ENCODE assay signal across 1 cellular context in the genomic region with DNA sequence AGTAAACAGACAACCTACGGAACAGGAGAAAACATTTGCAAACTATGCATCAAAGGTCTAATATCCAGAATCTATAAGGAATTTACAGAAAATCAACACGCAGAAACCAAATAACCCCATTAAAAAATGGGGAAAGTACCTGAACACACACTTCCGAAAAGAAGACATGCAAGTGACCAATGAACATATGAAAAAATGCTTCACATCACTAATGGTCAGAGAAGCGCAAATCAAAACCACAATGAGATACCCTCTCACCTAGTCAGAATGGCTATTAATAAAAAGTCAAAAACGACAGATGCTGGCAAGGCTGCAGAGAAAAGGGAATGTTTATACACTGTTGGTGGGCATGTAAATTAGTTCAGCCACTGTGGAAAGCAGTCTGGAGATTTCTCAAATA.
TF ChIP-seq lines count a peak whose summit lies in the region.

No MANE protein-coding gene starts in this region.

TF ChIP-seq in GM12878, 131 proteins besides CTCF, POLR2A, EP300 and RAD21:
- TF ChIP-seq RBBP5 (conservative IDR thresholded peaks at IDR 0.05): no peak
- peak; percentile 73 for TF ChIP-seq MTA2 (IDR thresholded peaks at IDR 0.05; ENCODE audit: low read depth)
- TF ChIP-seq KLF5 (IDR thresholded peaks at IDR 0.05; ENCODE audit: partially characterized antibody): no peak
- 0 out of 2 replicates have a peak, but pooled peaks have one; percentile 30 for TF ChIP-seq BCL11A (IDR thresholded peaks at IDR 0.05; ENCODE audit: low read depth, low read length)
- TF ChIP-seq ATF7 (IDR thresholded peaks at IDR 0.05; ENCODE audit: low read depth): peak; percentile 40; the same call in 1 of the 2 replicates
- TF ChIP-seq BRCA1 (IDR thresholded peaks at IDR 0.05; ENCODE audit: low read depth, low read length): no peak
- TF ChIP-seq LARP7 (IDR thresholded peaks at IDR 0.05): no peak
- no peak for TF ChIP-seq RCOR1 (conservative IDR thresholded peaks at IDR 0.05; ENCODE audit: low read depth, low read length)
- no peak for TF ChIP-seq WRNIP1 (IDR thresholded peaks at IDR 0.05; ENCODE audit: borderline replicate concordance, low read depth, low read length)
- no peak for TF ChIP-seq ZSCAN29 (IDR thresholded peaks at IDR 0.05)
- TF ChIP-seq RUNX3 (IDR thresholded peaks at IDR 0.05; ENCODE audit: low read length): peak; percentile 68
- no peak for TF ChIP-seq SMC3 (IDR thresholded peaks at IDR 0.05; ENCODE audit: borderline replicate concordance, low read length)
- no peak for TF ChIP-seq MTA3 (IDR thresholded peaks at IDR 0.05; ENCODE audit: borderline replicate concordance, low read length)
- TF ChIP-seq SIN3A (IDR thresholded peaks at IDR 0.05; ENCODE audit: low read depth, low read length): no peak
- TF ChIP-seq SUZ12 (IDR thresholded peaks at IDR 0.05; ENCODE audit: unreplicated experiment): no peak
- no peak for TF ChIP-seq GATAD2B (conservative IDR thresholded peaks at IDR 0.05; ENCODE audit: low read depth)
- TF ChIP-seq NFIC (IDR thresholded peaks at IDR 0.05; ENCODE audit: low read depth, low read length): peak; percentile 27; the same call in 1 of the 2 replicates
- TF ChIP-seq NR2C2 (IDR thresholded peaks at IDR 0.05; ENCODE audit: borderline replicate concordance, control insufficient read depth, insufficient read length, low read depth): no peak
- no peak for TF ChIP-seq CHD1 (IDR thresholded peaks at IDR 0.05; ENCODE audit: low read depth, low read length)
- no peak for TF ChIP-seq SIX5 (IDR thresholded peaks at IDR 0.05; ENCODE audit: low read depth, low read length, severe bottlenecking)
- 0 out of 2 replicates have a peak, but pooled peaks have one; percentile 25 for TF ChIP-seq IKZF1 (conservative IDR thresholded peaks at IDR 0.05)
- TF ChIP-seq BCL3 (IDR thresholded peaks at IDR 0.05; ENCODE audit: borderline replicate concordance, insufficient read depth, low read depth, low read length, poor library complexity, severe bottlenecking): no peak
- TF ChIP-seq, protein P1, sequence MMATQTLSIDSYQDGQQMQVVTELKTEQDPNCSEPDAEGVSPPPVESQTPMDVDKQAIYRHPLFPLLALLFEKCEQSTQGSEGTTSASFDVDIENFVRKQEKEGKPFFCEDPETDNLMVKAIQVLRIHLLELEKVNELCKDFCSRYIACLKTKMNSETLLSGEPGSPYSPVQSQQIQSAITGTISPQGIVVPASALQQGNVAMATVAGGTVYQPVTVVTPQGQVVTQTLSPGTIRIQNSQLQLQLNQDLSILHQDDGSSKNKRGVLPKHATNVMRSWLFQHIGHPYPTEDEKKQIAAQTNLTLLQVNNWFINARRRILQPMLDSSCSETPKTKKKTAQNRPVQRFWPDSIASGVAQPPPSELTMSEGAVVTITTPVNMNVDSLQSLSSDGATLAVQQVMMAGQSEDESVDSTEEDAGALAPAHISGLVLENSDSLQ (IDR thresholded peaks at IDR 0.05): peak; percentile 62
